11 cellular contexts compared by ENCODE assay signal in the genomic region with DNA sequence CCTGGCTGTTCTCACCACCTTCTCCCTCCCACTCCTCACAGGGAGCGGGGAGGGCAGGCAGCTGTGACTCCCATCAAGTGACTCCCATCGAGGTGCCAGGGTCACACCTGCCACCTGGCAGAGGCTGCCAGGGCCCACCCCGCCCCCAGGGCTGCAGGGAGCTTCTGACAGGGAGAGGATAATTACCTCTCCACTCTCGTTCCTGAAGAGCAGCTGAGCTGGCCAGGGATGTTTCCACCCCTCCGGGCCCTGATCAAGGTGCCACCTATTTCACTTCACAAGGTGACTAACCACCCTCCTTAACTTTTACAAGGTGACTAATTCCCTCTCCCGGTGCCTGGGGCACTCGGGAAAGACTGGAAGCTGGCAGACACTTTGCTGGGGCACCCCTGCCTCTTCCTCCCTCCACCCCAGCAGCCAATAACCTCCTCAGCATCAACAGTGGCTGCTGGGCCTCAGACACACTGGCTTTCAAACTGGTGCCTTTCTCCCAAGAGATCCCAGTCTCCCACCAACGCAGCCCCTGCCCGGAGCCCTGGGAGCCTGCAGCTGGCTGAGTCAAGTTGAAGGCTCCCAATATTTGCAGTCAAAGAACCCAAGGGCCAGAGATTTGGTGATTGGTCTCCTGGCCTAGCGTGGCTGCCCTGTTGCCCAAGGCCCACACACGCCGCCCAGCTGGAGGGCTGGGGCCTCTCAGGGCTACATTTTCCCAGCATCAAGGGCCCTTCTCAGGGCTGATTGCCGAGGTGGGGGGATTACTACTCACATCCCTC. TPM values are rescaled to one million over a fixed set of nuclear protein-coding genes. Genes with fewer than 3 reads are reported as not detected.
A peak's percentile ranks its signal among the peaks of the same experiment; 100 is the strongest.
DNase-seq lines count a peak whose midpoint lies in the region; ATAC-seq and TF ChIP-seq lines count a peak whose summit lies in the region.
"Had no signal": no experiment of that assay in that cellular context is flagged by ENCODE, and none has a peak within 500 bp of the region (broad histone marks: within the 10 kb centered on the region; RNA-seq: fewer than 3 reads in every experiment).

No MANE protein-coding gene starts in this region.

- no TSS peak for BruUV-seq in mammary epithelial cell (replicated peaks; lab: Mats Ljungman, UMichigan)

- no peak for DNase-seq in activated naive CD4-positive, alpha-beta T cell treated with anti-CD3 and anti-CD28 coated beads, Interleukin-2, amount 50 U/mL, for 72 hours (ENCODE audit: low spot score in 2 of 2)
- DNase-seq in activated naive CD4-positive, alpha-beta T cell treated with anti-CD3 and anti-CD28 coated beads, Interleukin-2, amount 10 ng/mL, durations not matched to agents 7 days and 5 days: no peak
- DNase-seq in NCI-H226: peak; percentile 67
- peak; percentile 95 for DNase-seq in mammary epithelial cell
- DNase-seq in lower leg skin (ENCODE audit: low spot score in 2 of 2): no peak
- DNase-seq: activated naive CD8-positive, alpha-beta T cell treated with anti-CD3 and anti-CD28 coated beads, Interleukin-2, amount 50 U/mL, for 24 hours; stimulated activated CD4-positive, alpha-beta T cell treated with anti-CD3 and anti-CD28 coated beads, Interleukin-2, amount 100 ng/mL, for 24 hours; stimulated activated naive CD4-positive, alpha-beta T cell treated with Interleukin-2 at 50 U/mL for 16 hours had no signal

- H3K4me2 ChIP-seq in mammary epithelial cell (ENCODE audit: insufficient read depth, low read depth, low read length): peak overlapping the region; percentile 41

- no peak overlapping the region for H2AFZ ChIP-seq in mammary epithelial cell (ENCODE audit: low read depth, low read length)

- CTCF ChIA-PET in activated naive CD4-positive, alpha-beta T cell treated with anti-CD3 and anti-CD28 coated beads, Interleukin-2, amount 10 ng/mL, durations not matched to agents 7 days and 5 days (lab: Charles Lee): interaction anchor here (0.6 to 1.5 kb wide), 3 partner anchors 32 to 92 kb away, joined by 3 to 5 read pairs (median 3); no protein-coding TSS in a partner anchor
- CTCF ChIA-PET in mammary epithelial cell (lab: Charles Lee; ENCODE audit: low non-redundant PET): interaction anchor here (0.8 to 0.9 kb wide), 2 partner anchors 33 to 378 kb away, joined by 3 to 4 read pairs; no protein-coding TSS in a partner anchor

- H3K36me3 Mint-ChIP-seq in activated naive CD4-positive, alpha-beta T cell treated with anti-CD3 and anti-CD28 coated beads, Interleukin-2, amount 50 U/mL, for 72 hours: no peaks in the 10 kb centered on the region
- no peaks in the 10 kb centered on the region for H3K36me3 Mint-ChIP-seq in activated naive CD4-positive, alpha-beta T cell treated with anti-CD3 and anti-CD28 coated beads, Interleukin-2, amount 10 ng/mL, durations not matched to agents 7 days and 5 days

- in situ Hi-C loops in mammary epithelial cell (cut with MboI; ENCODE audit: low sequenced_read_pairs in 2 of 2): loop anchor here in 1 of 2 donors (5.0 to 25.0 kb wide), 2 partner anchors 48 to 268 kb away; a partner anchor contains a TSS

- H3K27me3 ChIP-seq in mammary epithelial cell (ENCODE audit: insufficient read depth, low read length): no peaks in the 10 kb centered on the region

- no peaks in the 10 kb centered on the region for H3K9me3 Mint-ChIP-seq in activated naive CD4-positive, alpha-beta T cell treated with anti-CD3 and anti-CD28 coated beads, Interleukin-2, amount 50 U/mL, for 72 hours
- H3K9me3 Mint-ChIP-seq in activated naive CD4-positive, alpha-beta T cell treated with anti-CD3 and anti-CD28 coated beads, Interleukin-2, amount 10 ng/mL, durations not matched to agents 7 days and 5 days: no peaks in the 10 kb centered on the region
- H3K9me3 Mint-ChIP-seq: activated naive CD8-positive, alpha-beta T cell treated with anti-CD3 and anti-CD28 coated beads, Interleukin-2, amount 50 U/mL, for 24 hours had no signal

- H3K4me1 ChIP-seq in mammary epithelial cell (ENCODE audit: insufficient read depth, low read length): peaks cover 43% of the 10 kb centered on the region

- no peaks in the 10 kb centered on the region for H3K36me3 ChIP-seq in mammary epithelial cell (ENCODE audit: insufficient read depth, low read length)

- dilution Hi-C loops in mammary epithelial cell (cut with HindIII; ENCODE audit: low sequenced_read_pairs): loop anchor here (5.0 kb wide), 2 partner anchors 48 to 98 kb away; a partner anchor contains a TSS

- H3K27me3 Mint-ChIP-seq in activated naive CD4-positive, alpha-beta T cell treated with anti-CD3 and anti-CD28 coated beads, Interleukin-2, amount 10 ng/mL, durations not matched to agents 7 days and 5 days: peaks cover 13% of the 10 kb centered on the region
- H3K27me3 Mint-ChIP-seq: activated naive CD8-positive, alpha-beta T cell treated with anti-CD3 and anti-CD28 coated beads, Interleukin-2, amount 50 U/mL, for 24 hours had no signal

- H3K9ac ChIP-seq in mammary epithelial cell (ENCODE audit: insufficient read depth, low read length): no peak overlapping the region

- H3K4me3 Mint-ChIP-seq in activated naive CD4-positive, alpha-beta T cell treated with anti-CD3 and anti-CD28 coated beads, Interleukin-2, amount 10 ng/mL, durations not matched to agents 7 days and 5 days: no peak overlapping the region
- H3K4me3 Mint-ChIP-seq: activated naive CD8-positive, alpha-beta T cell treated with anti-CD3 and anti-CD28 coated beads, Interleukin-2, amount 50 U/mL, for 24 hours had no signal

- H3K4me1 Mint-ChIP-seq in activated naive CD4-positive, alpha-beta T cell treated with anti-CD3 and anti-CD28 coated beads, Interleukin-2, amount 10 ng/mL, durations not matched to agents 7 days and 5 days: no peaks in the 10 kb centered on the region

- H4K20me1 ChIP-seq in mammary epithelial cell (ENCODE audit: insufficient read depth, low read length): no peaks in the 10 kb centered on the region

- H3K79me2 ChIP-seq in mammary epithelial cell (ENCODE audit: insufficient read depth, low read length): no peaks in the 10 kb centered on the region

- TF ChIP-seq POLR2A in lower leg skin (IDR thresholded peaks at IDR 0.05): no peak

- WGBS in mammary epithelial cell (ENCODE audit: low coverage, missing lambda C conversion rate): 47% methylated on average over 11 of the region's 13 CpGs
- 53 to 70% methylated on average over 13 of the region's 13 CpGs for WGBS in lower leg skin, 2 donors

- ATAC-seq in activated naive CD4-positive, alpha-beta T cell treated with anti-CD3 and anti-CD28 coated beads, Interleukin-2, amount 50 U/mL, for 72 hours: no peak
- ATAC-seq in HG02571 (IDR thresholded peaks at IDR 0.05; ENCODE audit: unreplicated experiment): no peak
- no peak for ATAC-seq in GM18861 (IDR thresholded peaks at IDR 0.05; ENCODE audit: unreplicated experiment)
- no peak for ATAC-seq in HG03439 (IDR thresholded peaks at IDR 0.05; ENCODE audit: unreplicated experiment)
- ATAC-seq: activated naive CD8-positive, alpha-beta T cell treated with anti-CD3 and anti-CD28 coated beads, Interleukin-2, amount 50 U/mL, for 24 hours had no signal

- intact Hi-C loops in mammary epithelial cell (cut with micrococcal nuclease): loop anchor here (1.0 to 5.0 kb wide), 2 partner anchors 33 to 253 kb away; no protein-coding TSS in a partner anchor
- intact Hi-C loops in lower leg skin (cut with DNase I; ENCODE audit: low total_unique reads): no loop called here

- no peak overlapping the region for H3K4me3 ChIP-seq in mammary epithelial cell (replicated peaks in 1 of 3; ENCODE audit: insufficient read depth in 1 of 3, low read depth in 2 of 3, low read length in 3 of 3)
- H3K4me3 ChIP-seq in lower leg skin (ENCODE audit: low read depth, poor library complexity, severe bottlenecking): no peak overlapping the region

- H3K27ac Mint-ChIP-seq in activated naive CD4-positive, alpha-beta T cell treated with anti-CD3 and anti-CD28 coated beads, Interleukin-2, amount 50 U/mL, for 72 hours: peak overlapping the region; percentile 48 to 88
- no peak overlapping the region for H3K27ac Mint-ChIP-seq in activated naive CD4-positive, alpha-beta T cell treated with anti-CD3 and anti-CD28 coated beads, Interleukin-2, amount 10 ng/mL, durations not matched to agents 7 days and 5 days
- H3K27ac Mint-ChIP-seq: activated naive CD8-positive, alpha-beta T cell treated with anti-CD3 and anti-CD28 coated beads, Interleukin-2, amount 50 U/mL, for 24 hours had no signal

- no peaks in the 10 kb centered on the region for H3K9me3 ChIP-seq in mammary epithelial cell (replicated peaks; ENCODE audit: insufficient read depth, low read length)

- no peak overlapping the region for H3K27ac ChIP-seq in mammary epithelial cell (ENCODE audit: insufficient read depth, low read depth, low read length)

- TF ChIP-seq CTCF in mammary epithelial cell (conservative IDR thresholded peaks at IDR 0.05 in 1 of 2, IDR thresholded peaks at IDR 0.05 in 1 of 2; ENCODE audit: extremely low read depth in 1 of 2, insufficient read depth in 1 of 2, low read depth in 1 of 2, low read length in 2 of 2): no peak
- TF ChIP-seq CTCF in lower leg skin (IDR thresholded peaks at IDR 0.05): no peak

RNA-seq across cellular contexts. Expression of a gene that starts 22.0 kb away (rescaled TPM):
- total RNA-seq in activated naive CD4-positive, alpha-beta T cell treated with anti-CD3 and anti-CD28 coated beads, Interleukin-2, amount 50 U/mL, for 72 hours: 1 to 10 TPM in 1 of 2 donors, under 1 TPM in 1; 0.93 to 1.6 TPM
- under 1 TPM; under 0.01 to 0.26 TPM for total RNA-seq in mammary epithelial cell
- polyA plus RNA-seq in mammary epithelial cell: 0.16 TPM
- polyA minus RNA-seq in mammary epithelial cell: not detected
- 1 to 10 TPM in 2 of 4 donors, under 1 TPM in 1, not detected in 1; 0.23 to 2.6 (median 1.4) TPM for total RNA-seq in lower leg skin

RNA-seq across cellular contexts. Expression of a gene that starts 50.2 kb away (rescaled TPM):
- under 1 TPM in 1 of 2 donors, not detected in 1; 0.19 TPM for total RNA-seq in activated naive CD4-positive, alpha-beta T cell treated with anti-CD3 and anti-CD28 coated beads, Interleukin-2, amount 50 U/mL, for 72 hours
- total RNA-seq in mammary epithelial cell (under 1 TPM; 0.33 to 0.67 TPM), lower leg skin (1 to 10 TPM in 2 of 4 donors, under 1 TPM in 2; 0.23 to 1.8 (median 0.79) TPM)
- polyA plus RNA-seq in mammary epithelial cell: 0.08 TPM
- polyA minus RNA-seq in mammary epithelial cell: not detected

Comparison
In these comparisons a context has a peak if more than half of its experiments do, and no peak if none do; other contexts are left out.
1. DNase-seq: peak in NCI-H226 (single experiment) and mammary epithelial cell (single experiment); none in activated naive CD4-positive, alpha-beta T cell treated with anti-CD3 and anti-CD28 coated beads, Interleukin-2, amount 50 U/mL, for 72 hours (0 of 2), activated naive CD4-positive, alpha-beta T cell treated with anti-CD3 and anti-CD28 coated beads, Interleukin-2, amount 10 ng/mL, durations not matched to agents 7 days and 5 days (single experiment) and lower leg skin (0 of 2).